10 cellular contexts compared by ENCODE assay signal in genomic region chr7:155767562-155768437, GRCh38. TPM values are rescaled to one million over a fixed set of nuclear protein-coding genes. Genes with fewer than 3 reads are reported as not detected.
DNase-seq lines count a peak whose midpoint lies in the region; ATAC-seq and TF ChIP-seq lines count a peak whose summit lies in the region.
"Had no signal": no experiment of that assay in that cellular context is flagged by ENCODE, and none has a peak within 500 bp of the region (broad histone marks: within the 10 kb centered on the region; RNA-seq: fewer than 3 reads in every experiment).

No MANE protein-coding gene starts in this region.

- no peaks in the 10 kb centered on the region for H3K27me3 ChIP-seq in MG63
- H3K27me3 ChIP-seq: thyroid gland had no signal

- H3K27ac Mint-ChIP-seq in Calu3 (ENCODE audit: unreplicated experiment): peak overlapping the region; percentile 24
- peak overlapping the region; percentile 16 for H3K27ac Mint-ChIP-seq in activated CD8-positive, alpha-beta T cell treated with anti-CD3 and anti-CD28 coated beads, Interleukin-2, amount 10 ng/mL, durations not matched to agents 7 days and 5 days
- peak overlapping the region; percentile 23 for H3K27ac Mint-ChIP-seq in glutamatergic neuron (ENCODE audit: unreplicated experiment)

- H3K4me1 Mint-ChIP-seq in Calu3 (ENCODE audit: low read depth, unreplicated experiment) (no peaks in the 10 kb centered on the region), glutamatergic neuron (ENCODE audit: low read depth, unreplicated experiment) (peaks cover 53% of the 10 kb centered on the region)
- peaks cover 48% of the 10 kb centered on the region for H3K4me1 Mint-ChIP-seq in activated CD8-positive, alpha-beta T cell treated with anti-CD3 and anti-CD28 coated beads, Interleukin-2, amount 10 ng/mL, durations not matched to agents 7 days and 5 days (ENCODE audit: low read depth)

- DNase-seq in Calu3: no peak
- DNase-seq in activated CD8-positive, alpha-beta T cell treated with anti-CD3 and anti-CD28 coated beads, Interleukin-2, amount 10 ng/mL, durations not matched to agents 7 days and 5 days: no peak
- no peak for DNase-seq in glutamatergic neuron
- DNase-seq in MG63: no peak
- DNase-seq in mucosa of descending colon: no peak
- DNase-seq: SIG-M5 had no signal

- H3K27me3 Mint-ChIP-seq in Calu3 (ENCODE audit: unreplicated experiment): no peaks in the 10 kb centered on the region
- no peaks in the 10 kb centered on the region for H3K27me3 Mint-ChIP-seq in activated CD8-positive, alpha-beta T cell treated with anti-CD3 and anti-CD28 coated beads, Interleukin-2, amount 10 ng/mL, durations not matched to agents 7 days and 5 days (ENCODE audit: low read depth)
- peaks cover 8% of the 10 kb centered on the region for H3K27me3 Mint-ChIP-seq in glutamatergic neuron (ENCODE audit: unreplicated experiment)

- TF ChIP-seq CTCF in Calu3 (IDR thresholded peaks at IDR 0.05; ENCODE audit: unreplicated experiment) (no peak), glutamatergic neuron (IDR thresholded peaks at IDR 0.05; ENCODE audit: partially characterized antibody, unreplicated experiment) (no peak), mucosa of descending colon (IDR thresholded peaks at IDR 0.05) (no peak)

- POLR2A ChIA-PET in activated CD8-positive, alpha-beta T cell treated with anti-CD3 and anti-CD28 coated beads, Interleukin-2, amount 10 ng/mL, durations not matched to agents 7 days and 5 days (lab: Charles Lee): no interaction called here

- H3K9me3 ChIP-seq in MG63 (no peaks in the 10 kb centered on the region), mucosa of descending colon (no peaks in the 10 kb centered on the region)
- H3K9me3 ChIP-seq: thyroid gland had no signal

- intact Hi-C loops in Calu3 (cut with micrococcal nuclease; ENCODE audit: unreplicated experiment): loop anchor here (1.0 to 5.0 kb wide), 4 partner anchors 169 to 841 kb away; no protein-coding TSS in a partner anchor
- intact Hi-C loops in mucosa of descending colon (cut with DNase I, micrococcal nuclease): loop anchor here (10.0 kb wide), 2 partner anchors 163 to 173 kb away; no protein-coding TSS in a partner anchor

- H3K4me3 Mint-ChIP-seq in Calu3 (ENCODE audit: low read depth, unreplicated experiment) (no peak overlapping the region), glutamatergic neuron (ENCODE audit: unreplicated experiment) (no peak overlapping the region)
- H3K4me3 Mint-ChIP-seq in activated CD8-positive, alpha-beta T cell treated with anti-CD3 and anti-CD28 coated beads, Interleukin-2, amount 10 ng/mL, durations not matched to agents 7 days and 5 days: no peak overlapping the region

- no peaks in the 10 kb centered on the region for H3K9me3 Mint-ChIP-seq in Calu3 (ENCODE audit: low read depth, unreplicated experiment)
- no peaks in the 10 kb centered on the region for H3K9me3 Mint-ChIP-seq in activated CD8-positive, alpha-beta T cell treated with anti-CD3 and anti-CD28 coated beads, Interleukin-2, amount 10 ng/mL, durations not matched to agents 7 days and 5 days (ENCODE audit: insufficient read depth)
- peaks cover 6% of the 10 kb centered on the region for H3K9me3 Mint-ChIP-seq in glutamatergic neuron (ENCODE audit: unreplicated experiment)

- H3K4me3 ChIP-seq in MG63 (no peak overlapping the region), mucosa of descending colon (no peak overlapping the region)
- H3K4me3 ChIP-seq: thyroid gland had no signal

- H3K36me3 ChIP-seq in MG63 (no peaks in the 10 kb centered on the region; the same call in 1 of the 2 replicates), mucosa of descending colon (ENCODE audit: low read depth) (peaks cover 10% of the 10 kb centered on the region)

- H3K4me1 ChIP-seq in mucosa of descending colon (ENCODE audit: low read depth): no peaks in the 10 kb centered on the region

- BruUV-seq in Calu3 (replicated peaks; lab: Mats Ljungman, UMichigan): no TSS peak

- peak; percentile 23 for ATAC-seq in GM21529 (IDR thresholded peaks at IDR 0.05; ENCODE audit: unreplicated experiment)
- ATAC-seq in activated CD8-positive, alpha-beta T cell treated with anti-CD3 and anti-CD28 coated beads, Interleukin-2, amount 10 ng/mL, durations not matched to agents 7 days and 5 days: no peak
- no peak for ATAC-seq in HG02588 (IDR thresholded peaks at IDR 0.05; ENCODE audit: unreplicated experiment)
- no peak for ATAC-seq in GM19455 (IDR thresholded peaks at IDR 0.05; ENCODE audit: unreplicated experiment)
- no peak for ATAC-seq in mucosa of descending colon

- peaks cover 43% of the 10 kb centered on the region for H3K36me3 Mint-ChIP-seq in Calu3 (ENCODE audit: insufficient read depth, unreplicated experiment)
- peaks cover 68% of the 10 kb centered on the region for H3K36me3 Mint-ChIP-seq in activated CD8-positive, alpha-beta T cell treated with anti-CD3 and anti-CD28 coated beads, Interleukin-2, amount 10 ng/mL, durations not matched to agents 7 days and 5 days (ENCODE audit: low read depth)
- no peaks in the 10 kb centered on the region for H3K36me3 Mint-ChIP-seq in glutamatergic neuron (ENCODE audit: unreplicated experiment)

- CTCF ChIA-PET in Calu3 (lab: Charles Lee): interaction anchor here (0.7 to 1.6 kb wide), 2 partner anchors 388 to 1005 kb away, joined by 3 to 8 read pairs; no protein-coding TSS in a partner anchor
- CTCF ChIA-PET in activated CD8-positive, alpha-beta T cell treated with anti-CD3 and anti-CD28 coated beads, Interleukin-2, amount 10 ng/mL, durations not matched to agents 7 days and 5 days (lab: Charles Lee): interaction anchor here (0.6 to 6.8 kb wide), 31 partner anchors 8 to 840 kb away, joined by 3 to 146 read pairs (median 4); partner anchors contain the start of gene RBM33

RNA-seq across cellular contexts. Expression of gene SHH, which starts 44.5 kb away (rescaled TPM):
- 0.66 and 1.1 TPM in 2 replicates for total RNA-seq in Calu3 (2022)
- under 1 TPM in 1 of 2 experiments, not detected in 1; 0.08 TPM for total RNA-seq in activated CD8-positive, alpha-beta T cell treated with anti-CD3 and anti-CD28 coated beads, Interleukin-2, amount 10 ng/mL, durations not matched to agents 7 days and 5 days
- total RNA-seq in glutamatergic neuron (ENCODE audit: unreplicated experiment): not detected
- not detected in 2 replicates for total RNA-seq in MG63 (2014; rRNA removed; shearing (Covaris generic); ENCODE audit: low replicate concordance)
- 1 to 10 TPM; 2.4 to 9.6 (median 6.6) TPM for total RNA-seq in mucosa of descending colon
- total RNA-seq: thyroid gland had no signal
